In the genomic region with DNA sequence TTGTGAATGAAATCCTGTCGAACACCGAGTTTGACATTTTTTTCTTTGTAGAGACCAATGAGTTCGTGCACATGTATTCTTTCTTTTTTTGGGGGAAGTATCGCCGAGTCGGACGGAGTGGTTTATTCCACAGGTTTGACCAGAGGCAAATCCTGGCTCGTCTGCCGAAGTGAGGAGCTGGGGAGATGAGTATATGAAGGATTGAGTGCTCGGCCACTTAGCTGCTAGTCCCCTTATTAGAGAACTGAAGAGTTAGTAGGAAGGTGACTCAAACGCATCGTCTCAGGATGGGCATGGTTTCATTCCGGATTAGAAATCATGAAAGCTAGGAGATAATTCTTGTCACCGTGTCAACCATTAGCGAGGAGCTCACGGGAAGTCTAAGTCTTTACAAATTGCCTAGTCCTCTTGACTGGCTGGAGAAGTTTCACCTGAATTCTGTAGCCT, we compare ENCODE assay signal across 8 cellular contexts.
DNase-seq lines count a peak whose midpoint lies in the region; ATAC-seq and TF ChIP-seq lines count a peak whose summit lies in the region.

No MANE protein-coding gene starts in this region.

- intact Hi-C loops in Right ventricle myocardium superior (cut with DNase I) (no loop called here), cardiac septum (cut with DNase I) (no loop called here)

- H3K27ac Mint-ChIP-seq in activated naive CD8-positive, alpha-beta T cell treated with anti-CD3 and anti-CD28 coated beads, Interleukin-2, amount 10 ng/mL, durations not matched to agents 7 days and 5 days, result no peak overlapping the region

- POLR2A ChIA-PET in activated naive CD8-positive, alpha-beta T cell treated with anti-CD3 and anti-CD28 coated beads, Interleukin-2, amount 10 ng/mL, durations not matched to agents 7 days and 5 days (lab: Charles Lee), result no interaction called here
- POLR2A ChIA-PET in RWPE1 (lab: Yijun Ruan, JAX; ENCODE audit: low non-redundant PET), result no interaction called here

- H3K27ac ChIP-seq in liver (ENCODE audit: low read depth in 1 of 2, low read length in 2 of 2) (no peak overlapping the region), RWPE1 (no peak overlapping the region)

- TF ChIP-seq CTCF in liver (IDR thresholded peaks at IDR 0.05; ENCODE audit: low read depth, low read length, missing input control), result no peak
- TF ChIP-seq CTCF in RWPE1 (conservative IDR thresholded peaks at IDR 0.05; ENCODE audit: low read depth), result no peak

- peaks cover 51% of the 10 kb centered on the region for H3K27me3 Mint-ChIP-seq in activated naive CD8-positive, alpha-beta T cell treated with anti-CD3 and anti-CD28 coated beads, Interleukin-2, amount 10 ng/mL, durations not matched to agents 7 days and 5 days

- TF ChIP-seq RAD21 in liver (IDR thresholded peaks at IDR 0.05), result no peak

- H3K36me3 ChIP-seq in liver (ENCODE audit: control insufficient read depth in 4 of 4, insufficient read depth in 3 of 4, low read depth in 1 of 4, low read length in 3 of 4), result no peaks in the 10 kb centered on the region

- 4% methylated on average over 16 of the region's 16 CpGs for WGBS in liver

- peaks cover 0 to 4% (median 0%) of the 10 kb centered on the region in 4 donors for H3K9me3 ChIP-seq in liver (ENCODE audit: control insufficient read depth in 4 of 4, low read length in 3 of 4)

- DNase-seq in Right ventricle myocardium superior, result no peak
- DNase-seq in cardiac septum (ENCODE audit: low spot score), result no peak
- no peak for DNase-seq in activated naive CD8-positive, alpha-beta T cell treated with anti-CD3 and anti-CD28 coated beads, Interleukin-2, amount 10 ng/mL, durations not matched to agents 7 days and 5 days
- DNase-seq in RWPE1 (ENCODE audit: low spot score), result no peak
- no peak for DNase-seq in activated CD4-positive, CD25-positive, alpha-beta regulatory T cell treated with anti-CD3 and anti-CD28 coated beads, Interleukin-2, amount 50 U/mL, for 72 hours
- DNase-seq in stimulated activated CD4-positive, alpha-beta T cell treated with anti-CD3 and anti-CD28 coated beads, Interleukin-1b, Interleukin-23, amount 100 ng/mL, for 48 hours, result no peak

- peaks cover 0 to 5% (median 0%) of the 10 kb centered on the region in 4 donors for H3K27me3 ChIP-seq in liver (ENCODE audit: control insufficient read depth in 4 of 4, insufficient read depth in 4 of 4, low read length in 3 of 4)

- H3K4me1 ChIP-seq in liver (ENCODE audit: control insufficient read depth in 4 of 4, insufficient read depth in 4 of 4, low read length in 3 of 4), result peaks cover 5 to 26% (median 17%) of the 10 kb centered on the region in 4 donors

- H3K4me1 Mint-ChIP-seq in activated naive CD8-positive, alpha-beta T cell treated with anti-CD3 and anti-CD28 coated beads, Interleukin-2, amount 10 ng/mL, durations not matched to agents 7 days and 5 days, result peaks cover 12% of the 10 kb centered on the region

- ATAC-seq in Right ventricle myocardium superior (ENCODE audit: poor library complexity) (peak; percentile 18), HG03159 (IDR thresholded peaks at IDR 0.05; ENCODE audit: unreplicated experiment) (peak; percentile 20)
- ATAC-seq in activated naive CD8-positive, alpha-beta T cell treated with anti-CD3 and anti-CD28 coated beads, Interleukin-2, amount 10 ng/mL, durations not matched to agents 7 days and 5 days (ENCODE audit: low read depth), result no peak

- H3K4me3 Mint-ChIP-seq in activated naive CD8-positive, alpha-beta T cell treated with anti-CD3 and anti-CD28 coated beads, Interleukin-2, amount 10 ng/mL, durations not matched to agents 7 days and 5 days, result peak overlapping the region; percentile 66

- H3K4me3 ChIP-seq in liver (ENCODE audit: low read depth in 1 of 3, low read length in 3 of 3), result peak overlapping the region; percentile 46 to 78 (median 57)

- CTCF ChIA-PET in RWPE1 (lab: Yijun Ruan, JAX), result interaction anchor here (0.7 to 1.1 kb wide), 2 partner anchors 16 to 720 kb away, joined by 3 to 5 read pairs; no protein-coding TSS in a partner anchor

- H3K9me3 Mint-ChIP-seq in activated naive CD8-positive, alpha-beta T cell treated with anti-CD3 and anti-CD28 coated beads, Interleukin-2, amount 10 ng/mL, durations not matched to agents 7 days and 5 days, result peaks cover 6% of the 10 kb centered on the region

- no peak overlapping the region for H3K9ac ChIP-seq in liver (ENCODE audit: low read depth in 1 of 2, low read length in 2 of 2)

- no peaks in the 10 kb centered on the region for H3K36me3 Mint-ChIP-seq in activated naive CD8-positive, alpha-beta T cell treated with anti-CD3 and anti-CD28 coated beads, Interleukin-2, amount 10 ng/mL, durations not matched to agents 7 days and 5 days

TF ChIP-seq in liver, 16 proteins besides CTCF, POLR2A, EP300 and RAD21:
- TF ChIP-seq RXRA (IDR thresholded peaks at IDR 0.05) (no peak), JUND (IDR thresholded peaks at IDR 0.05) (no peak), HNF4A (conservative IDR thresholded peaks at IDR 0.05) (no peak), FOXA1 (IDR thresholded peaks at IDR 0.05) (no peak), FOXA2 (IDR thresholded peaks at IDR 0.05) (no peak), EGR1 (IDR thresholded peaks at IDR 0.05; ENCODE audit: low read depth in 2 of 2) (no peak), NR2F2 (IDR thresholded peaks at IDR 0.05) (no peak), GABPA (IDR thresholded peaks at IDR 0.05 in 1 of 2, conservative IDR thresholded peaks at IDR 0.05 in 1 of 2) (no peak), YY1 (IDR thresholded peaks at IDR 0.05) (no peak), HNF4G (IDR thresholded peaks at IDR 0.05) (no peak), TAF1 (conservative IDR thresholded peaks at IDR 0.05) (no peak), SP1 (IDR thresholded peaks at IDR 0.05) (no peak)
- TF ChIP-seq, protein P1, sequence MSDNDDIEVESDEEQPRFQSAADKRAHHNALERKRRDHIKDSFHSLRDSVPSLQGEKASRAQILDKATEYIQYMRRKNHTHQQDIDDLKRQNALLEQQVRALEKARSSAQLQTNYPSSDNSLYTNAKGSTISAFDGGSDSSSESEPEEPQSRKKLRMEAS (IDR thresholded peaks at IDR 0.05), result no peak
- TF ChIP-seq, protein P2, sequence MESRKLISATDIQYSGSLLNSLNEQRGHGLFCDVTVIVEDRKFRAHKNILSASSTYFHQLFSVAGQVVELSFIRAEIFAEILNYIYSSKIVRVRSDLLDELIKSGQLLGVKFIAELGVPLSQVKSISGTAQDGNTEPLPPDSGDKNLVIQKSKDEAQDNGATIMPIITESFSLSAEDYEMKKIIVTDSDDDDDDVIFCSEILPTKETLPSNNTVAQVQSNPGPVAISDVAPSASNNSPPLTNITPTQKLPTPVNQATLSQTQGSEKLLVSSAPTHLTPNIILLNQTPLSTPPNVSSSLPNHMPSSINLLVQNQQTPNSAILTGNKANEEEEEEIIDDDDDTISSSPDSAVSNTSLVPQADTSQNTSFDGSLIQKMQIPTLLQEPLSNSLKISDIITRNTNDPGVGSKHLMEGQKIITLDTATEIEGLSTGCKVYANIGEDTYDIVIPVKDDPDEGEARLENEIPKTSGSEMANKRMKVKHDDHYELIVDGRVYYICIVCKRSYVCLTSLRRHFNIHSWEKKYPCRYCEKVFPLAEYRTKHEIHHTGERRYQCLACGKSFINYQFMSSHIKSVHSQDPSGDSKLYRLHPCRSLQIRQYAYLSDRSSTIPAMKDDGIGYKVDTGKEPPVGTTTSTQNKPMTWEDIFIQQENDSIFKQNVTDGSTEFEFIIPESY (IDR thresholded peaks at IDR 0.05), result no peak
- TF ChIP-seq, protein P3, sequence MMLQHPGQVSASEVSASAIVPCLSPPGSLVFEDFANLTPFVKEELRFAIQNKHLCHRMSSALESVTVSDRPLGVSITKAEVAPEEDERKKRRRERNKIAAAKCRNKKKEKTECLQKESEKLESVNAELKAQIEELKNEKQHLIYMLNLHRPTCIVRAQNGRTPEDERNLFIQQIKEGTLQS (IDR thresholded peaks at IDR 0.05), result no peak
- TF ChIP-seq, protein P4, sequence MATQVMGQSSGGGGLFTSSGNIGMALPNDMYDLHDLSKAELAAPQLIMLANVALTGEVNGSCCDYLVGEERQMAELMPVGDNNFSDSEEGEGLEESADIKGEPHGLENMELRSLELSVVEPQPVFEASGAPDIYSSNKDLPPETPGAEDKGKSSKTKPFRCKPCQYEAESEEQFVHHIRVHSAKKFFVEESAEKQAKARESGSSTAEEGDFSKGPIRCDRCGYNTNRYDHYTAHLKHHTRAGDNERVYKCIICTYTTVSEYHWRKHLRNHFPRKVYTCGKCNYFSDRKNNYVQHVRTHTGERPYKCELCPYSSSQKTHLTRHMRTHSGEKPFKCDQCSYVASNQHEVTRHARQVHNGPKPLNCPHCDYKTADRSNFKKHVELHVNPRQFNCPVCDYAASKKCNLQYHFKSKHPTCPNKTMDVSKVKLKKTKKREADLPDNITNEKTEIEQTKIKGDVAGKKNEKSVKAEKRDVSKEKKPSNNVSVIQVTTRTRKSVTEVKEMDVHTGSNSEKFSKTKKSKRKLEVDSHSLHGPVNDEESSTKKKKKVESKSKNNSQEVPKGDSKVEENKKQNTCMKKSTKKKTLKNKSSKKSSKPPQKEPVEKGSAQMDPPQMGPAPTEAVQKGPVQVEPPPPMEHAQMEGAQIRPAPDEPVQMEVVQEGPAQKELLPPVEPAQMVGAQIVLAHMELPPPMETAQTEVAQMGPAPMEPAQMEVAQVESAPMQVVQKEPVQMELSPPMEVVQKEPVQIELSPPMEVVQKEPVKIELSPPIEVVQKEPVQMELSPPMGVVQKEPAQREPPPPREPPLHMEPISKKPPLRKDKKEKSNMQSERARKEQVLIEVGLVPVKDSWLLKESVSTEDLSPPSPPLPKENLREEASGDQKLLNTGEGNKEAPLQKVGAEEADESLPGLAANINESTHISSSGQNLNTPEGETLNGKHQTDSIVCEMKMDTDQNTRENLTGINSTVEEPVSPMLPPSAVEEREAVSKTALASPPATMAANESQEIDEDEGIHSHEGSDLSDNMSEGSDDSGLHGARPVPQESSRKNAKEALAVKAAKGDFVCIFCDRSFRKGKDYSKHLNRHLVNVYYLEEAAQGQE (IDR thresholded peaks at IDR 0.05), result no peak
